In the genomic region with DNA sequence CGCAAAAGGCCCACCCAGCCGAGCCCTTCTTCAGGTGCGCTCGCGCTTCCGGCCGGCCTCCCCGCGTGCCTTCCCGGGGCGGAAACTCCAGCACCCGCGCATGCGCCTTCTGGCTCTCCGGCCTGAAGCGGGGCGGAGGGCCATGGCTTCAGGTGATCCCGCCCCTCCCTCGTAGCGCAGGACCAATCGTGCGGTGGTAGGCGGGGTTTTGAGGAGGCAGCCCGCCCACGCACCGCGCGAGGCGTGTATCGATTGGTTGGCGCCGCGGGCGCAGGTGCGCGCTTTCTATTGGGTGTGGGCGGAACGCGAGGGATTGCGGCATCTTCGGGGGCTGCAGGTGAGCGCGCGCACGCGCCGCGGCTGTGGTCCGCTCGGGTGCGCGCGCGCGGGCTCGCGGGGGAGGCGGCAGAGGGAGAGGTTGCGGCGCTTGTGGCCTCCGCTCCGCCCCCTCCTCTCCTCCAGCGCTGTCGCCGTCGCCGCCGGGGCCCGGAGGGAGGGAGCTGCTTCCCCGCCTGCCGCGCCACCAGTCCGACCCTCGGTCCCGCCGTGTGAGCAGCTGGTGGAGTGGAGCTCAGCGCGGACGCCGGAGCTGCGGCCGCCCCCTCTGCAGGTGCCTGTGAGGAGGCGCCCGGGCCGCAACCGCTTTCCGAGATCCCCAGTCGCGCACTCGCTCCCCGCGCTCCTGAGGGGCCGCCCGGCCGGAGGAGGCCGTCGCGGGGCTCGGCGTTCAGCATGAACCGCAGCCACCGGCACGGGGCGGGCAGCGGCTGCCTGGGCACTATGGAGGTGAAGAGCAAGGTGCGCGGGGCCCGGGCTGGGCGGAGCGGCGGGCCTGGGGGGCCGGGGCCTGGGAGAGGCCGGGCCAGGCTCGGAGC, we compare ENCODE assay signal across 1 cellular context.
TF ChIP-seq lines count a peak whose summit lies in the region.

A gene with protein sequence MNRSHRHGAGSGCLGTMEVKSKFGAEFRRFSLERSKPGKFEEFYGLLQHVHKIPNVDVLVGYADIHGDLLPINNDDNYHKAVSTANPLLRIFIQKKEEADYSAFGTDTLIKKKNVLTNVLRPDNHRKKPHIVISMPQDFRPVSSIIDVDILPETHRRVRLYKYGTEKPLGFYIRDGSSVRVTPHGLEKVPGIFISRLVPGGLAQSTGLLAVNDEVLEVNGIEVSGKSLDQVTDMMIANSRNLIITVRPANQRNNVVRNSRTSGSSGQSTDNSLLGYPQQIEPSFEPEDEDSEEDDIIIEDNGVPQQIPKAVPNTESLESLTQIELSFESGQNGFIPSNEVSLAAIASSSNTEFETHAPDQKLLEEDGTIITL (plus strand): TSS at position 526 of the 875 bp plus-strand sequence. CDS start 207 bp downstream, at position 733.

TF ChIP-seq in GM12878, 131 proteins besides CTCF, POLR2A, EP300 and RAD21 (continued from another document):
- TF ChIP-seq, protein P1, sequence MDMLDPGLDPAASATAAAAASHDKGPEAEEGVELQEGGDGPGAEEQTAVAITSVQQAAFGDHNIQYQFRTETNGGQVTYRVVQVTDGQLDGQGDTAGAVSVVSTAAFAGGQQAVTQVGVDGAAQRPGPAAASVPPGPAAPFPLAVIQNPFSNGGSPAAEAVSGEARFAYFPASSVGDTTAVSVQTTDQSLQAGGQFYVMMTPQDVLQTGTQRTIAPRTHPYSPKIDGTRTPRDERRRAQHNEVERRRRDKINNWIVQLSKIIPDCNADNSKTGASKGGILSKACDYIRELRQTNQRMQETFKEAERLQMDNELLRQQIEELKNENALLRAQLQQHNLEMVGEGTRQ (IDR thresholded peaks at IDR 0.05; ENCODE audit: borderline replicate concordance, low read depth, low read length), result peak; percentile 18
- TF ChIP-seq EED (IDR thresholded peaks at IDR 0.05; ENCODE audit: low read depth), result no peak
- TF ChIP-seq NR2F1 (conservative IDR thresholded peaks at IDR 0.05), result peak; percentile 36; the same call in 1 of the 2 replicates
- TF ChIP-seq HCFC1 (IDR thresholded peaks at IDR 0.05; ENCODE audit: low read length), result no peak; the same call in 1 of the 2 replicates
- TF ChIP-seq MEF2A (IDR thresholded peaks at IDR 0.05; ENCODE audit: insufficient read depth, low read depth, low read length), result no peak
- no peak for TF ChIP-seq ZSCAN29 (IDR thresholded peaks at IDR 0.05)
- TF ChIP-seq IKZF2 (IDR thresholded peaks at IDR 0.05), result no peak
- no peak for TF ChIP-seq ZZZ3 (IDR thresholded peaks at IDR 0.05; ENCODE audit: control insufficient read depth, insufficient read length, low read depth)
- TF ChIP-seq, protein P2, sequence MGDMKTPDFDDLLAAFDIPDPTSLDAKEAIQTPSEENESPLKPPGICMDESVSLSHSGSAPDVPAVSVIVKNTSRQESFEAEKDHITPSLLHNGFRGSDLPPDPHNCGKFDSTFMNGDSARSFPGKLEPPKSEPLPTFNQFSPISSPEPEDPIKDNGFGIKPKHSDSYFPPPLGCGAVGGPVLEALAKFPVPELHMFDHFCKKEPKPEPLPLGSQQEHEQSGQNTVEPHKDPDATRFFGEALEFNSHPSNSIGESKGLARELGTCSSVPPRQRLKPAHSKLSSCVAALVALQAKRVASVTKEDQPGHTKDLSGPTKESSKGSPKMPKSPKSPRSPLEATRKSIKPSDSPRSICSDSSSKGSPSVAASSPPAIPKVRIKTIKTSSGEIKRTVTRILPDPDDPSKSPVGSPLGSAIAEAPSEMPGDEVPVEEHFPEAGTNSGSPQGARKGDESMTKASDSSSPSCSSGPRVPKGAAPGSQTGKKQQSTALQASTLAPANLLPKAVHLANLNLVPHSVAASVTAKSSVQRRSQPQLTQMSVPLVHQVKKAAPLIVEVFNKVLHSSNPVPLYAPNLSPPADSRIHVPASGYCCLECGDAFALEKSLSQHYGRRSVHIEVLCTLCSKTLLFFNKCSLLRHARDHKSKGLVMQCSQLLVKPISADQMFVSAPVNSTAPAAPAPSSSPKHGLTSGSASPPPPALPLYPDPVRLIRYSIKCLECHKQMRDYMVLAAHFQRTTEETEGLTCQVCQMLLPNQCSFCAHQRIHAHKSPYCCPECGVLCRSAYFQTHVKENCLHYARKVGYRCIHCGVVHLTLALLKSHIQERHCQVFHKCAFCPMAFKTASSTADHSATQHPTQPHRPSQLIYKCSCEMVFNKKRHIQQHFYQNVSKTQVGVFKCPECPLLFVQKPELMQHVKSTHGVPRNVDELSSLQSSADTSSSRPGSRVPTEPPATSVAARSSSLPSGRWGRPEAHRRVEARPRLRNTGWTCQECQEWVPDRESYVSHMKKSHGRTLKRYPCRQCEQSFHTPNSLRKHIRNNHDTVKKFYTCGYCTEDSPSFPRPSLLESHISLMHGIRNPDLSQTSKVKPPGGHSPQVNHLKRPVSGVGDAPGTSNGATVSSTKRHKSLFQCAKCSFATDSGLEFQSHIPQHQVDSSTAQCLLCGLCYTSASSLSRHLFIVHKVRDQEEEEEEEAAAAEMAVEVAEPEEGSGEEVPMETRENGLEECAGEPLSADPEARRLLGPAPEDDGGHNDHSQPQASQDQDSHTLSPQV (IDR thresholded peaks at IDR 0.05), result no peak
- no peak for TF ChIP-seq FOXK2 (IDR thresholded peaks at IDR 0.05)
- TF ChIP-seq, protein P3, sequence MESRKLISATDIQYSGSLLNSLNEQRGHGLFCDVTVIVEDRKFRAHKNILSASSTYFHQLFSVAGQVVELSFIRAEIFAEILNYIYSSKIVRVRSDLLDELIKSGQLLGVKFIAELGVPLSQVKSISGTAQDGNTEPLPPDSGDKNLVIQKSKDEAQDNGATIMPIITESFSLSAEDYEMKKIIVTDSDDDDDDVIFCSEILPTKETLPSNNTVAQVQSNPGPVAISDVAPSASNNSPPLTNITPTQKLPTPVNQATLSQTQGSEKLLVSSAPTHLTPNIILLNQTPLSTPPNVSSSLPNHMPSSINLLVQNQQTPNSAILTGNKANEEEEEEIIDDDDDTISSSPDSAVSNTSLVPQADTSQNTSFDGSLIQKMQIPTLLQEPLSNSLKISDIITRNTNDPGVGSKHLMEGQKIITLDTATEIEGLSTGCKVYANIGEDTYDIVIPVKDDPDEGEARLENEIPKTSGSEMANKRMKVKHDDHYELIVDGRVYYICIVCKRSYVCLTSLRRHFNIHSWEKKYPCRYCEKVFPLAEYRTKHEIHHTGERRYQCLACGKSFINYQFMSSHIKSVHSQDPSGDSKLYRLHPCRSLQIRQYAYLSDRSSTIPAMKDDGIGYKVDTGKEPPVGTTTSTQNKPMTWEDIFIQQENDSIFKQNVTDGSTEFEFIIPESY (IDR thresholded peaks at IDR 0.05), result no peak
- TF ChIP-seq, protein P4, sequence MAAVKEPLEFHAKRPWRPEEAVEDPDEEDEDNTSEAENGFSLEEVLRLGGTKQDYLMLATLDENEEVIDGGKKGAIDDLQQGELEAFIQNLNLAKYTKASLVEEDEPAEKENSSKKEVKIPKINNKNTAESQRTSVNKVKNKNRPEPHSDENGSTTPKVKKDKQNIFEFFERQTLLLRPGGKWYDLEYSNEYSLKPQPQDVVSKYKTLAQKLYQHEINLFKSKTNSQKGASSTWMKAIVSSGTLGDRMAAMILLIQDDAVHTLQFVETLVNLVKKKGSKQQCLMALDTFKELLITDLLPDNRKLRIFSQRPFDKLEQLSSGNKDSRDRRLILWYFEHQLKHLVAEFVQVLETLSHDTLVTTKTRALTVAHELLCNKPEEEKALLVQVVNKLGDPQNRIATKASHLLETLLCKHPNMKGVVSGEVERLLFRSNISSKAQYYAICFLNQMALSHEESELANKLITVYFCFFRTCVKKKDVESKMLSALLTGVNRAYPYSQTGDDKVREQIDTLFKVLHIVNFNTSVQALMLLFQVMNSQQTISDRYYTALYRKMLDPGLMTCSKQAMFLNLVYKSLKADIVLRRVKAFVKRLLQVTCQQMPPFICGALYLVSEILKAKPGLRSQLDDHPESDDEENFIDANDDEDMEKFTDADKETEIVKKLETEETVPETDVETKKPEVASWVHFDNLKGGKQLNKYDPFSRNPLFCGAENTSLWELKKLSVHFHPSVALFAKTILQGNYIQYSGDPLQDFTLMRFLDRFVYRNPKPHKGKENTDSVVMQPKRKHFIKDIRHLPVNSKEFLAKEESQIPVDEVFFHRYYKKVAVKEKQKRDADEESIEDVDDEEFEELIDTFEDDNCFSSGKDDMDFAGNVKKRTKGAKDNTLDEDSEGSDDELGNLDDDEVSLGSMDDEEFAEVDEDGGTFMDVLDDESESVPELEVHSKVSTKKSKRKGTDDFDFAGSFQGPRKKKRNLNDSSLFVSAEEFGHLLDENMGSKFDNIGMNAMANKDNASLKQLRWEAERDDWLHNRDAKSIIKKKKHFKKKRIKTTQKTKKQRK (IDR thresholded peaks at IDR 0.05; ENCODE audit: low read depth, low read length), result 0 out of 2 replicates have a peak, but pooled peaks have one; percentile 9
- TF ChIP-seq, protein P5, sequence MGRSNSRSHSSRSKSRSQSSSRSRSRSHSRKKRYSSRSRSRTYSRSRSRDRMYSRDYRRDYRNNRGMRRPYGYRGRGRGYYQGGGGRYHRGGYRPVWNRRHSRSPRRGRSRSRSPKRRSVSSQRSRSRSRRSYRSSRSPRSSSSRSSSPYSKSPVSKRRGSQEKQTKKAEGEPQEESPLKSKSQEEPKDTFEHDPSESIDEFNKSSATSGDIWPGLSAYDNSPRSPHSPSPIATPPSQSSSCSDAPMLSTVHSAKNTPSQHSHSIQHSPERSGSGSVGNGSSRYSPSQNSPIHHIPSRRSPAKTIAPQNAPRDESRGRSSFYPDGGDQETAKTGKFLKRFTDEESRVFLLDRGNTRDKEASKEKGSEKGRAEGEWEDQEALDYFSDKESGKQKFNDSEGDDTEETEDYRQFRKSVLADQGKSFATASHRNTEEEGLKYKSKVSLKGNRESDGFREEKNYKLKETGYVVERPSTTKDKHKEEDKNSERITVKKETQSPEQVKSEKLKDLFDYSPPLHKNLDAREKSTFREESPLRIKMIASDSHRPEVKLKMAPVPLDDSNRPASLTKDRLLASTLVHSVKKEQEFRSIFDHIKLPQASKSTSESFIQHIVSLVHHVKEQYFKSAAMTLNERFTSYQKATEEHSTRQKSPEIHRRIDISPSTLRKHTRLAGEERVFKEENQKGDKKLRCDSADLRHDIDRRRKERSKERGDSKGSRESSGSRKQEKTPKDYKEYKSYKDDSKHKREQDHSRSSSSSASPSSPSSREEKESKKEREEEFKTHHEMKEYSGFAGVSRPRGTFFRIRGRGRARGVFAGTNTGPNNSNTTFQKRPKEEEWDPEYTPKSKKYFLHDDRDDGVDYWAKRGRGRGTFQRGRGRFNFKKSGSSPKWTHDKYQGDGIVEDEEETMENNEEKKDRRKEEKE (IDR thresholded peaks at IDR 0.05), result no peak
